Comparison of ENCODE assay signal across 1 cellular context in genomic region chr22:20992456-20993303, GRCh38.
A peak's percentile ranks its signal among the peaks of the same experiment; 100 is the strongest.
TF ChIP-seq lines count a peak whose summit lies in the region.

No MANE protein-coding gene starts in this region.

TF ChIP-seq in K562, 482 proteins besides CTCF, POLR2A, EP300 and RAD21:
- TF ChIP-seq THAP12 (CRISPR knock-in tag; IDR thresholded peaks at IDR 0.05) (peak; percentile 62; the same call in 1 of the 2 replicates), ZNF561 (CRISPR knock-in tag; conservative IDR thresholded peaks at IDR 0.05) (no peak), ZFPM2 (CRISPR knock-in tag; IDR thresholded peaks at IDR 0.05) (0 out of 2 replicates have a peak, but pooled peaks have one; percentile 7), CEBPZ (IDR thresholded peaks at IDR 0.05; ENCODE audit: borderline replicate concordance, low read depth, low read length) (no peak), ETS2 (tag; IDR thresholded peaks at IDR 0.05; ENCODE audit: borderline replicate concordance, poor library complexity, severe bottlenecking) (peak; percentile 11), ZNF764 (CRISPR knock-in tag; IDR thresholded peaks at IDR 0.05; ENCODE audit: low read depth) (no peak), ZNF76 (CRISPR knock-in tag; IDR thresholded peaks at IDR 0.05; ENCODE audit: borderline replicate concordance) (peak; percentile 66; the same call in 1 of the 2 replicates), SETDB1 (IDR thresholded peaks at IDR 0.05; ENCODE audit: low read length) (peak; percentile 1), HMGXB4 (CRISPR knock-in tag; IDR thresholded peaks at IDR 0.05) (peak; percentile 30; the same call in 1 of the 2 replicates), XRCC4 (IDR thresholded peaks at IDR 0.05; ENCODE audit: extremely low read depth, insufficient read depth, insufficient read length) (no peak), ZNF277 (CRISPR knock-in tag; IDR thresholded peaks at IDR 0.05; ENCODE audit: borderline replicate concordance) (0 out of 2 replicates have a peak, but pooled peaks have one; percentile 52), CREB5 (CRISPR knock-in tag; IDR thresholded peaks at IDR 0.05) (no peak), FOXA3 (CRISPR knock-in tag; conservative IDR thresholded peaks at IDR 0.05 in 1 of 2, IDR thresholded peaks at IDR 0.05 in 1 of 2) (no peak)
- TF ChIP-seq, protein P1, sequence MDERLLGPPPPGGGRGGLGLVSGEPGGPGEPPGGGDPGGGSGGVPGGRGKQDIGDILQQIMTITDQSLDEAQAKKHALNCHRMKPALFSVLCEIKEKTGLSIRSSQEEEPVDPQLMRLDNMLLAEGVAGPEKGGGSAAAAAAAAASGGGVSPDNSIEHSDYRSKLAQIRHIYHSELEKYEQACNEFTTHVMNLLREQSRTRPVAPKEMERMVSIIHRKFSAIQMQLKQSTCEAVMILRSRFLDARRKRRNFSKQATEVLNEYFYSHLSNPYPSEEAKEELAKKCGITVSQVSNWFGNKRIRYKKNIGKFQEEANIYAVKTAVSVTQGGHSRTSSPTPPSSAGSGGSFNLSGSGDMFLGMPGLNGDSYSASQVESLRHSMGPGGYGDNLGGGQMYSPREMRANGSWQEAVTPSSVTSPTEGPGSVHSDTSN (CRISPR knock-in tag; IDR thresholded peaks at IDR 0.05; ENCODE audit: low read depth), result peak; percentile 44; the same call in 1 of the 2 replicates
- TF ChIP-seq, protein P1 (tag; conservative IDR thresholded peaks at IDR 0.05; ENCODE audit: low read depth), result no peak
- TF ChIP-seq, protein P2, sequence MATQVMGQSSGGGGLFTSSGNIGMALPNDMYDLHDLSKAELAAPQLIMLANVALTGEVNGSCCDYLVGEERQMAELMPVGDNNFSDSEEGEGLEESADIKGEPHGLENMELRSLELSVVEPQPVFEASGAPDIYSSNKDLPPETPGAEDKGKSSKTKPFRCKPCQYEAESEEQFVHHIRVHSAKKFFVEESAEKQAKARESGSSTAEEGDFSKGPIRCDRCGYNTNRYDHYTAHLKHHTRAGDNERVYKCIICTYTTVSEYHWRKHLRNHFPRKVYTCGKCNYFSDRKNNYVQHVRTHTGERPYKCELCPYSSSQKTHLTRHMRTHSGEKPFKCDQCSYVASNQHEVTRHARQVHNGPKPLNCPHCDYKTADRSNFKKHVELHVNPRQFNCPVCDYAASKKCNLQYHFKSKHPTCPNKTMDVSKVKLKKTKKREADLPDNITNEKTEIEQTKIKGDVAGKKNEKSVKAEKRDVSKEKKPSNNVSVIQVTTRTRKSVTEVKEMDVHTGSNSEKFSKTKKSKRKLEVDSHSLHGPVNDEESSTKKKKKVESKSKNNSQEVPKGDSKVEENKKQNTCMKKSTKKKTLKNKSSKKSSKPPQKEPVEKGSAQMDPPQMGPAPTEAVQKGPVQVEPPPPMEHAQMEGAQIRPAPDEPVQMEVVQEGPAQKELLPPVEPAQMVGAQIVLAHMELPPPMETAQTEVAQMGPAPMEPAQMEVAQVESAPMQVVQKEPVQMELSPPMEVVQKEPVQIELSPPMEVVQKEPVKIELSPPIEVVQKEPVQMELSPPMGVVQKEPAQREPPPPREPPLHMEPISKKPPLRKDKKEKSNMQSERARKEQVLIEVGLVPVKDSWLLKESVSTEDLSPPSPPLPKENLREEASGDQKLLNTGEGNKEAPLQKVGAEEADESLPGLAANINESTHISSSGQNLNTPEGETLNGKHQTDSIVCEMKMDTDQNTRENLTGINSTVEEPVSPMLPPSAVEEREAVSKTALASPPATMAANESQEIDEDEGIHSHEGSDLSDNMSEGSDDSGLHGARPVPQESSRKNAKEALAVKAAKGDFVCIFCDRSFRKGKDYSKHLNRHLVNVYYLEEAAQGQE (CRISPR knock-in tag; IDR thresholded peaks at IDR 0.05; ENCODE audit: low read depth), result peak; percentile 41; the same call in 1 of the 2 replicates
- TF ChIP-seq, protein P3, sequence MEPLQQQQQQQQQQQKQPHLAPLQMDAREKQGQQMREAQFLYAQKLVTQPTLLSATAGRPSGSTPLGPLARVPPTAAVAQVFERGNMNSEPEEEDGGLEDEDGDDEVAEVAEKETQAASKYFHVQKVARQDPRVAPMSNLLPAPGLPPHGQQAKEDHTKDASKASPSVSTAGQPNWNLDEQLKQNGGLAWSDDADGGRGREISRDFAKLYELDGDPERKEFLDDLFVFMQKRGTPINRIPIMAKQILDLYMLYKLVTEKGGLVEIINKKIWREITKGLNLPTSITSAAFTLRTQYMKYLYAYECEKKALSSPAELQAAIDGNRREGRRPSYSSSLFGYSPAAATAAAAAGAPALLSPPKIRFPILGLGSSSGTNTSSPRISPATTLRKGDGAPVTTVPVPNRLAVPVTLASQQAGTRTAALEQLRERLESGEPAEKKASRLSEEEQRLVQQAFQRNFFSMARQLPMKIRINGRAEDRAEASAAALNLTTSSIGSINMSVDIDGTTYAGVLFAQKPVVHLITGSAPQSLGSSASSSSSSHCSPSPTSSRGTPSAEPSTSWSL (CRISPR knock-in tag; IDR thresholded peaks at IDR 0.05; ENCODE audit: borderline replicate concordance), result peak; percentile 51; the same call in 1 of the 2 replicates
